21 cellular contexts compared by ENCODE assay signal in the genomic region with DNA sequence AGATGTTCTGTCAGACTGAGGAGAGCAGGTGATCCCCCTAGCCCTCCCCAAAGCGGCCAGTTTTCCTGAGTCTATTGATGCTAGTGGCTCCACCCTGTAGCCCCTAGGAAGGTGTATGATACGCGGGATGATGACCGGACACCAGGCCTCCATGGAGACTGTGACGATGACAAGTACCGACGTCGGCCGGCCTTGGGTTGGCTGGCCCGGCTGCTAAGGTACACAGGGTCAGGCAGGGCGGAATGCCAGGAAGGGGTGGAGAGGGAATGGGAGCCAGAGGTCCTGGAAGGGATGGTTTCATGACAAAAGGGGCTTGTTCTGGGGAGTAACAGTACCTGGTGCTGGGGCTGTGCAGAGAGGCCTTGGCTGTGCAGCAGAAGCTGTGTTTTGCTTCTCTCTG.
"Had no signal": no experiment of that assay in that cellular context is flagged by ENCODE, and none has a peak within 500 bp of the region (broad histone marks: within the 10 kb centered on the region; RNA-seq: fewer than 3 reads in every experiment).

No MANE protein-coding gene starts in this region.

- H3K27me3 Mint-ChIP-seq: naive B cell; natural killer cell treated with Interleukin-12 subunit alpha and Interleukin-12 subunit beta and Interleukin-15 and Interleukin-18, amount 100 ng/mL, for 72 hours; progenitor cell of endocrine pancreas; stimulated activated naive B cell treated with anti-CD40 and anti-IgM and Interleukin-4, amounts not matched to agents 10 μg/mL and 1 μg/mL and 100 μg/mL, for 72 hours; stimulated activated naive CD8-positive, alpha-beta T cell treated with anti-CD3 and anti-CD28 coated beads, Interleukin-15, Interleukin-2, amounts not matched to agents 100 ng/mL and 50 ng/mL, for 24 hours had no signal

- DNase-seq: cerebellar nuclear complex; cortex of kidney; effector CD4-positive, alpha-beta T cell; kidney; mesenchymal stem cell; mucosa of descending colon; naive B cell; occipital lobe; pancreas; spleen; stimulated activated CD4-positive, alpha-beta T cell treated with anti-CD3 and anti-CD28 coated beads, Interleukin-4, amount 100 ng/mL, for 4 hours; stimulated activated naive B cell treated with anti-CD40 and anti-IgM and Interleukin-4, amounts not matched to agents 10 μg/mL and 1 μg/mL and 100 μg/mL, for 72 hours had no signal

- H3K27ac Mint-ChIP-seq: mesothelial cell of epicardium; natural killer cell treated with Interleukin-12 subunit alpha and Interleukin-12 subunit beta and Interleukin-15 and Interleukin-18, amount 100 ng/mL, for 72 hours; progenitor cell of endocrine pancreas; stimulated activated naive B cell treated with anti-CD40 and anti-IgM and Interleukin-4, amounts not matched to agents 10 μg/mL and 1 μg/mL and 100 μg/mL, for 72 hours; stimulated activated naive CD8-positive, alpha-beta T cell treated with anti-CD3 and anti-CD28 coated beads, Interleukin-15, Interleukin-2, amounts not matched to agents 100 ng/mL and 50 ng/mL, for 24 hours had no signal

- ATAC-seq: left lobe of liver; mucosa of descending colon; natural killer cell treated with Interleukin-12 subunit alpha and Interleukin-12 subunit beta and Interleukin-15 and Interleukin-18, amount 100 ng/mL, for 72 hours; pancreas; stimulated activated naive B cell treated with anti-CD40 and anti-IgM and Interleukin-4, amounts not matched to agents 10 μg/mL and 1 μg/mL and 100 μg/mL, for 72 hours had no signal

- H3K4me3 ChIP-seq: mucosa of descending colon, pancreas, skin epidermis, spleen, thoracic aorta, tibial nerve, upper lobe of left lung had no signal

- H3K27me3 ChIP-seq: pancreas, spleen, tibial nerve, upper lobe of left lung had no signal

- H3K27ac ChIP-seq: pancreas, skin epidermis, spleen, thoracic aorta, tibial nerve, upper lobe of left lung had no signal

- H3K4me3 Mint-ChIP-seq: mesothelial cell of epicardium; natural killer cell treated with Interleukin-12 subunit alpha and Interleukin-12 subunit beta and Interleukin-15 and Interleukin-18, amount 100 ng/mL, for 72 hours; stimulated activated naive B cell treated with anti-CD40 and anti-IgM and Interleukin-4, amounts not matched to agents 10 μg/mL and 1 μg/mL and 100 μg/mL, for 72 hours; stimulated activated naive CD8-positive, alpha-beta T cell treated with anti-CD3 and anti-CD28 coated beads, Interleukin-15, Interleukin-2, amounts not matched to agents 100 ng/mL and 50 ng/mL, for 24 hours had no signal

- H3K9me3 Mint-ChIP-seq: mesothelial cell of epicardium; naive B cell; natural killer cell treated with Interleukin-12 subunit alpha and Interleukin-12 subunit beta and Interleukin-15 and Interleukin-18, amount 100 ng/mL, for 72 hours; stimulated activated naive B cell treated with anti-CD40 and anti-IgM and Interleukin-4, amounts not matched to agents 10 μg/mL and 1 μg/mL and 100 μg/mL, for 72 hours; stimulated activated naive CD8-positive, alpha-beta T cell treated with anti-CD3 and anti-CD28 coated beads, Interleukin-15, Interleukin-2, amounts not matched to agents 100 ng/mL and 50 ng/mL, for 24 hours had no signal
